34 cellular contexts compared by ENCODE assay signal in the genomic region with DNA sequence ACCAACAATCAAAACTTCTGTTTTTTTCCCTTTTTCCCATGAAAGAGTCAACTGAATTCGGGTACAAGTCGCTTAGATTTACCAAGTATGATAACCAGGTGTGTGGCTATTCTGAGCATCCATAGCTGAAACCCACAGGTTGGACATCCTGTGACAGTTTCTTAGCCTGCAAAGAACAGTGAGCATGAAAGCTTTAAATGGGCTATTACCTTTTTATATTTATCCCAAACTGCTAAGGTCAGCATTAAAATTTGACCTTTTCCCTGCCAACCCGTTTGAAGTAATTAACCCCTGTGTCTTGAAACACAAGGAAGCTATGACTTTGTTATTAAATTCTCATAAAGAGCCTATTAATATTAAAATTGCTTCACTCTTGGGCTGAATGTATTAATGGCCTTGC.
"Had no signal": no experiment of that assay in that cellular context is flagged by ENCODE, and none has a peak within 500 bp of the region (broad histone marks: within the 10 kb centered on the region; RNA-seq: fewer than 3 reads in every experiment).

No MANE protein-coding gene starts in this region.

- H3K27me3 ChIP-seq: adrenal gland, body of pancreas, esophagus squamous epithelium, gastroesophageal sphincter had no signal

- H3K27ac ChIP-seq: adrenal gland, body of pancreas, epithelial cell of prostate, esophagus squamous epithelium, gastroesophageal sphincter, heart right ventricle had no signal

- DNase-seq: activated CD4-positive, alpha-beta memory T cell treated with anti-CD3 and anti-CD28 coated beads for 36 hours; activated CD4-positive, alpha-beta T cell treated with anti-CD3 and anti-CD28 coated beads for 36 hours; activated CD4-positive, alpha-beta T cell treated with anti-CD3 and anti-CD28 coated beads, Interleukin-2, amount 10 ng/mL, durations not matched to agents 24 days and 14 days; activated CD4-positive, CD25-positive, alpha-beta regulatory T cell; activated CD4-positive, CD25-positive, alpha-beta regulatory T cell treated with anti-CD3 and anti-CD28 coated beads, Interleukin-2, amount 50 U/mL, for 72 hours; activated CD8-positive, alpha-beta memory T cell treated with anti-CD3 and anti-CD28 coated beads, Interleukin-2, amount 10 ng/mL, durations not matched to agents 7 days and 5 days; activated CD8-positive, alpha-beta memory T cell treated with anti-CD3 and anti-CD28 coated beads, Interleukin-2, amount 50 U/mL, for 4 hours; activated CD8-positive, alpha-beta T cell treated with anti-CD3 and anti-CD28 coated beads, Interleukin-2, amount 10 ng/mL, durations not matched to agents 7 days and 5 days; activated effector memory CD4-positive, alpha-beta T cell treated with anti-CD3 and anti-CD28 coated beads, Interleukin-2, amount 50 U/mL, for 16 hours; activated naive CD4-positive, alpha-beta T cell treated with anti-CD3 and anti-CD28 coated beads for 36 hours; activated naive CD8-positive, alpha-beta T cell treated with anti-CD3 and anti-CD28 coated beads for 36 hours; activated naive CD8-positive, alpha-beta T cell treated with anti-CD3 and anti-CD28 coated beads, Interleukin-2, amount 50 U/mL, for 24 hours; activated T-cell treated with anti-CD3 and anti-CD28 coated beads, Interleukin-2, amount 50 U/mL, for 1 hour; activated T-cell treated with anti-CD3 and anti-CD28 coated beads, Interleukin-2, amount 50 U/mL, for 48 hours; adrenal gland; amygdala; aorta; body of pancreas; caudate nucleus; cortex of kidney; dermis blood vessel endothelial cell; effector CD8-positive, alpha-beta T cell; esophagus squamous epithelium; foreskin melanocyte; heart right ventricle; T-helper 2 cell had no signal

- H3K4me1 Mint-ChIP-seq: activated CD4-positive, alpha-beta T cell treated with anti-CD3 and anti-CD28 coated beads for 36 hours; activated CD4-positive, alpha-beta T cell treated with anti-CD3 and anti-CD28 coated beads, Interleukin-2, amount 10 ng/mL, durations not matched to agents 24 days and 14 days; activated CD8-positive, alpha-beta memory T cell treated with anti-CD3 and anti-CD28 coated beads, Interleukin-2, amount 10 ng/mL, durations not matched to agents 7 days and 5 days; activated naive CD4-positive, alpha-beta T cell treated with anti-CD3 and anti-CD28 coated beads, Interleukin-2, amount 50 U/mL, for 24 hours; activated naive CD8-positive, alpha-beta T cell treated with anti-CD3 and anti-CD28 coated beads for 36 hours; activated naive CD8-positive, alpha-beta T cell treated with anti-CD3 and anti-CD28 coated beads, Interleukin-2, amount 50 U/mL, for 24 hours had no signal

- FAIRE-seq: colon, endometrium, endothelial cell of umbilical vein had no signal

- H3K36me3 Mint-ChIP-seq: activated CD4-positive, alpha-beta memory T cell treated with anti-CD3 and anti-CD28 coated beads for 36 hours; activated CD8-positive, alpha-beta memory T cell treated with anti-CD3 and anti-CD28 coated beads, Interleukin-2, amount 10 ng/mL, durations not matched to agents 7 days and 5 days; activated naive CD4-positive, alpha-beta T cell treated with anti-CD3 and anti-CD28 coated beads, Interleukin-2, amount 50 U/mL, for 24 hours; activated naive CD8-positive, alpha-beta T cell treated with anti-CD3 and anti-CD28 coated beads for 36 hours had no signal

- ATAC-seq: activated CD4-positive, alpha-beta T cell treated with anti-CD3 and anti-CD28 coated beads for 36 hours; activated CD8-positive, alpha-beta memory T cell treated with anti-CD3 and anti-CD28 coated beads, Interleukin-2, amount 10 ng/mL, durations not matched to agents 7 days and 5 days; activated CD8-positive, alpha-beta T cell treated with anti-CD3 and anti-CD28 coated beads, Interleukin-2, amount 10 ng/mL, durations not matched to agents 7 days and 5 days; activated naive CD8-positive, alpha-beta T cell treated with anti-CD3 and anti-CD28 coated beads, Interleukin-2, amount 50 U/mL, for 24 hours; body of pancreas; gastroesophageal sphincter; heart right ventricle had no signal

- H3K4me3 Mint-ChIP-seq: activated CD4-positive, alpha-beta memory T cell treated with anti-CD3 and anti-CD28 coated beads for 36 hours; activated CD4-positive, alpha-beta T cell treated with anti-CD3 and anti-CD28 coated beads for 36 hours; activated CD4-positive, alpha-beta T cell treated with anti-CD3 and anti-CD28 coated beads, Interleukin-2, amount 10 ng/mL, durations not matched to agents 24 days and 14 days; activated CD8-positive, alpha-beta memory T cell treated with anti-CD3 and anti-CD28 coated beads, Interleukin-2, amount 10 ng/mL, durations not matched to agents 7 days and 5 days; activated CD8-positive, alpha-beta T cell treated with anti-CD3 and anti-CD28 coated beads, Interleukin-2, amount 10 ng/mL, durations not matched to agents 7 days and 5 days; activated naive CD4-positive, alpha-beta T cell treated with anti-CD3 and anti-CD28 coated beads for 36 hours; activated naive CD4-positive, alpha-beta T cell treated with anti-CD3 and anti-CD28 coated beads, Interleukin-2, amount 50 U/mL, for 24 hours; activated naive CD8-positive, alpha-beta T cell treated with anti-CD3 and anti-CD28 coated beads for 36 hours; activated naive CD8-positive, alpha-beta T cell treated with anti-CD3 and anti-CD28 coated beads, Interleukin-2, amount 50 U/mL, for 24 hours; activated T-helper 1 cell treated with anti-CD3 and anti-CD28 coated beads, Interleukin-12 subunit alpha, Interleukin-12 subunit beta, Interleukin-2, Interleukin-4 antibody, amounts not matched to agents 30 ng/mL and 10 ng/mL and 1 ng/mL, durations not matched to agents 14 hours and 24 hours and 36 hours had no signal

- H3K27me3 Mint-ChIP-seq: activated CD4-positive, alpha-beta memory T cell treated with anti-CD3 and anti-CD28 coated beads for 36 hours; activated CD4-positive, alpha-beta T cell treated with anti-CD3 and anti-CD28 coated beads for 36 hours; activated CD4-positive, alpha-beta T cell treated with anti-CD3 and anti-CD28 coated beads, Interleukin-2, amount 10 ng/mL, durations not matched to agents 24 days and 14 days; activated CD8-positive, alpha-beta memory T cell treated with anti-CD3 and anti-CD28 coated beads, Interleukin-2, amount 10 ng/mL, durations not matched to agents 7 days and 5 days; activated naive CD4-positive, alpha-beta T cell treated with anti-CD3 and anti-CD28 coated beads, Interleukin-2, amount 50 U/mL, for 24 hours; activated naive CD8-positive, alpha-beta T cell treated with anti-CD3 and anti-CD28 coated beads for 36 hours; activated naive CD8-positive, alpha-beta T cell treated with anti-CD3 and anti-CD28 coated beads, Interleukin-2, amount 50 U/mL, for 24 hours had no signal

- H3K9me3 ChIP-seq: adrenal gland, body of pancreas, esophagus squamous epithelium, gastroesophageal sphincter had no signal

- H3K36me3 ChIP-seq: adrenal gland, esophagus squamous epithelium, gastroesophageal sphincter, heart right ventricle had no signal

- H3K27ac Mint-ChIP-seq: activated CD4-positive, alpha-beta memory T cell treated with anti-CD3 and anti-CD28 coated beads for 36 hours; activated CD4-positive, alpha-beta T cell treated with anti-CD3 and anti-CD28 coated beads for 36 hours; activated CD4-positive, alpha-beta T cell treated with anti-CD3 and anti-CD28 coated beads, Interleukin-2, amount 10 ng/mL, durations not matched to agents 24 days and 14 days; activated CD8-positive, alpha-beta memory T cell treated with anti-CD3 and anti-CD28 coated beads, Interleukin-2, amount 10 ng/mL, durations not matched to agents 7 days and 5 days; activated CD8-positive, alpha-beta T cell treated with anti-CD3 and anti-CD28 coated beads, Interleukin-2, amount 10 ng/mL, durations not matched to agents 7 days and 5 days; activated naive CD4-positive, alpha-beta T cell treated with anti-CD3 and anti-CD28 coated beads for 36 hours; activated naive CD4-positive, alpha-beta T cell treated with anti-CD3 and anti-CD28 coated beads, Interleukin-2, amount 50 U/mL, for 24 hours; activated naive CD8-positive, alpha-beta T cell treated with anti-CD3 and anti-CD28 coated beads for 36 hours; activated naive CD8-positive, alpha-beta T cell treated with anti-CD3 and anti-CD28 coated beads, Interleukin-2, amount 50 U/mL, for 24 hours; activated T-helper 1 cell treated with anti-CD3 and anti-CD28 coated beads, Interleukin-12 subunit alpha, Interleukin-12 subunit beta, Interleukin-2, Interleukin-4 antibody, amounts not matched to agents 30 ng/mL and 10 ng/mL and 1 ng/mL, durations not matched to agents 14 hours and 24 hours and 36 hours; activated T-helper 2 cell treated with anti-CD3 and anti-CD28 coated beads, Interferon-gamma antibody, Interleukin-2, Interleukin-4, amounts not matched to agents 10 μg/mL and 5 μg/mL and 100 μg/mL, durations not matched to agents 14 hours and 24 hours and 36 hours had no signal

- H3K4me1 ChIP-seq: adrenal gland, body of pancreas, esophagus squamous epithelium, gastroesophageal sphincter, heart right ventricle had no signal

- H3K4me3 ChIP-seq: adrenal gland, body of pancreas, esophagus squamous epithelium, gastroesophageal sphincter, heart right ventricle had no signal
